31 cellular contexts compared by ENCODE assay signal in genomic region chr9:134203224-134203623, GRCh38. TPM values are rescaled to one million over a fixed set of nuclear protein-coding genes. Genes with fewer than 3 reads are reported as not detected.
"Had no signal": no experiment of that assay in that cellular context is flagged by ENCODE, and none has a peak within 500 bp of the region (broad histone marks: within the 10 kb centered on the region; RNA-seq: fewer than 3 reads in every experiment).

No MANE protein-coding gene starts in this region.

- H3K27me3 ChIP-seq: ascending aorta, cardiac muscle cell had no signal

- ATAC-seq: activated CD4-positive, alpha-beta T cell treated with anti-CD3 and anti-CD28 coated beads for 36 hours; activated CD8-positive, alpha-beta memory T cell treated with anti-CD3 and anti-CD28 coated beads, Interleukin-2, amount 10 ng/mL, durations not matched to agents 7 days and 5 days; activated CD8-positive, alpha-beta T cell treated with anti-CD3 and anti-CD28 coated beads, Interleukin-2, amount 10 ng/mL, durations not matched to agents 7 days and 5 days; activated naive CD8-positive, alpha-beta T cell treated with anti-CD3 and anti-CD28 coated beads, Interleukin-2, amount 50 U/mL, for 24 hours had no signal

- H3K36me3 ChIP-seq: ascending aorta, cardiac muscle cell had no signal

- H3K4me3 ChIP-seq: ascending aorta, cardiac muscle cell had no signal

- FAIRE-seq: bronchial epithelial cell, TTC549 had no signal

- H3K27ac ChIP-seq: ascending aorta, cardiac muscle cell, VCaP had no signal

- DNase-seq: activated B cell treated with CpG ODN at 0.5 μM for 24 hours; activated CD4-positive, alpha-beta memory T cell treated with anti-CD3 and anti-CD28 coated beads, Interleukin-2, amount 10 ng/mL, durations not matched to agents 7 days and 5 days; activated CD4-positive, alpha-beta T cell treated with anti-CD3 and anti-CD28 coated beads for 1 hour; activated CD4-positive, alpha-beta T cell treated with anti-CD3 and anti-CD28 coated beads for 36 hours; activated CD4-positive, alpha-beta T cell treated with anti-CD3 and anti-CD28 coated beads for 48 hours; activated CD4-positive, alpha-beta T cell treated with anti-CD3 and anti-CD28 coated beads, Interleukin-2, amount 10 ng/mL, durations not matched to agents 7 days and 5 days; activated CD4-positive, alpha-beta T cell treated with anti-CD3 and anti-CD28 coated beads, Interleukin-2, amount 50 U/mL, for 48 hours; activated CD8-positive, alpha-beta memory T cell treated with anti-CD3 and anti-CD28 coated beads for 24 hours; activated CD8-positive, alpha-beta memory T cell treated with anti-CD3 and anti-CD28 coated beads, Interleukin-2, amount 10 ng/mL, durations not matched to agents 7 days and 5 days; activated CD8-positive, alpha-beta memory T cell treated with anti-CD3 and anti-CD28 coated beads, Interleukin-2, amount 50 U/mL, for 48 hours; activated CD8-positive, alpha-beta T cell treated with anti-CD3 and anti-CD28 coated beads, Interleukin-2, amount 10 ng/mL, durations not matched to agents 7 days and 5 days; activated effector memory CD4-positive, alpha-beta T cell treated with Interleukin-2 at 50 U/mL for 16 hours; activated gamma-delta T cell; activated naive CD4-positive, alpha-beta T cell treated with anti-CD3 and anti-CD28 coated beads, Interleukin-2, amount 10 ng/mL, durations not matched to agents 7 days and 5 days; activated naive CD4-positive, alpha-beta T cell treated with Interleukin-2 at 50 U/mL for 16 hours; activated naive CD8-positive, alpha-beta T cell treated with anti-CD3 and anti-CD28 coated beads, Interleukin-2, amount 10 ng/mL, durations not matched to agents 7 days and 5 days; activated naive CD8-positive, alpha-beta T cell treated with anti-CD3 and anti-CD28 coated beads, Interleukin-2, amount 50 U/mL, for 24 hours; activated T-cell treated with anti-CD3 and anti-CD28 coated beads, Interleukin-2, amount 50 U/mL, for 24 hours; activated T-cell treated with anti-CD3 and anti-CD28 coated beads, Interleukin-2, amount 50 U/mL, for 48 hours; amygdala; anterior cingulate cortex; caudate nucleus; cerebellar nuclear complex; T-helper 2 cell; T-helper 9 cell had no signal

RNA-seq across cellular contexts. Expression of gene RNU6ATAC, which starts 38.9 kb away (rescaled TPM):
- total RNA-seq: ascending aorta, bronchial epithelial cell, cardiac muscle cell had no signal
- polyA plus RNA-seq: adipose tissue, cardiac muscle cell had no signal
